1 cellular context compared by ENCODE assay signal in the genomic region with DNA sequence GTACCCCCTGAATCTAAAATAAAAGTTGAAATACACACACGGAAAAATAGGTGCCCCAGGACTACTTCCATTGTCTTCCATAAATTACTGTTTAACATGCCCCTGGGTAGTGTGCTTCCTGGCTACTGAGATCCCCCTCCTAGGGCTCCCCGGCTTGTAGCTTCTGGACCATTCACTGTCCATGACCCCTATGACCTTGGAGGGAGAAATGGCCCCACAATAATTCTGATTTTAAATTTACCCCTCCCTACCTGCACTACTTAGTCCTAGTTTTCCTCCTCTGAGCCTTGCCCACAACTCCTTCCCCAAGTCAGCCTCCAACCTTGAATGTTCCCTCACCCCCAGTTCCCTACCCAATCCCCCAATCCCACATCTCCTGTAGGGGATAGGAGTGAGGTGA.
TF ChIP-seq lines count a peak whose summit lies in the region.

No MANE protein-coding gene starts in this region.

TF ChIP-seq in IMR-90, 13 proteins besides CTCF, POLR2A, EP300 and RAD21:
- no peak for TF ChIP-seq RFX5 (IDR thresholded peaks at IDR 0.05; ENCODE audit: low read depth, low read length)
- no peak for TF ChIP-seq FOS (IDR thresholded peaks at IDR 0.05; ENCODE audit: low read depth, low read length)
- TF ChIP-seq, protein P1, sequence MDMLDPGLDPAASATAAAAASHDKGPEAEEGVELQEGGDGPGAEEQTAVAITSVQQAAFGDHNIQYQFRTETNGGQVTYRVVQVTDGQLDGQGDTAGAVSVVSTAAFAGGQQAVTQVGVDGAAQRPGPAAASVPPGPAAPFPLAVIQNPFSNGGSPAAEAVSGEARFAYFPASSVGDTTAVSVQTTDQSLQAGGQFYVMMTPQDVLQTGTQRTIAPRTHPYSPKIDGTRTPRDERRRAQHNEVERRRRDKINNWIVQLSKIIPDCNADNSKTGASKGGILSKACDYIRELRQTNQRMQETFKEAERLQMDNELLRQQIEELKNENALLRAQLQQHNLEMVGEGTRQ (IDR thresholded peaks at IDR 0.05; ENCODE audit: low read depth, low read length) = no peak
- no peak for TF ChIP-seq MAZ (IDR thresholded peaks at IDR 0.05; ENCODE audit: borderline replicate concordance, low read depth, low read length)
- TF ChIP-seq BHLHE40 (IDR thresholded peaks at IDR 0.05; ENCODE audit: low read depth, low read length) = no peak
- no peak for TF ChIP-seq RCOR1 (IDR thresholded peaks at IDR 0.05; ENCODE audit: insufficient replicate concordance, low read length)
- TF ChIP-seq MXI1 (IDR thresholded peaks at IDR 0.05; ENCODE audit: borderline replicate concordance, low read depth, low read length) = no peak
- TF ChIP-seq, protein P2, sequence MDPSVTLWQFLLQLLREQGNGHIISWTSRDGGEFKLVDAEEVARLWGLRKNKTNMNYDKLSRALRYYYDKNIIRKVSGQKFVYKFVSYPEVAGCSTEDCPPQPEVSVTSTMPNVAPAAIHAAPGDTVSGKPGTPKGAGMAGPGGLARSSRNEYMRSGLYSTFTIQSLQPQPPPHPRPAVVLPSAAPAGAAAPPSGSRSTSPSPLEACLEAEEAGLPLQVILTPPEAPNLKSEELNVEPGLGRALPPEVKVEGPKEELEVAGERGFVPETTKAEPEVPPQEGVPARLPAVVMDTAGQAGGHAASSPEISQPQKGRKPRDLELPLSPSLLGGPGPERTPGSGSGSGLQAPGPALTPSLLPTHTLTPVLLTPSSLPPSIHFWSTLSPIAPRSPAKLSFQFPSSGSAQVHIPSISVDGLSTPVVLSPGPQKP (IDR thresholded peaks at IDR 0.05; ENCODE audit: borderline replicate concordance, low read depth, low read length) = no peak
- no peak for TF ChIP-seq MAFK (IDR thresholded peaks at IDR 0.05; ENCODE audit: low read depth, low read length)
- no peak for TF ChIP-seq CHD1 (IDR thresholded peaks at IDR 0.05; ENCODE audit: low read depth, low read length)
- no peak for TF ChIP-seq CEBPB (IDR thresholded peaks at IDR 0.05; ENCODE audit: low read depth, low read length)
- TF ChIP-seq SMC3 (IDR thresholded peaks at IDR 0.05; ENCODE audit: low read depth, low read length) = no peak
- no peak for TF ChIP-seq NFE2L2 (IDR thresholded peaks at IDR 0.05; ENCODE audit: low read depth, low read length)
